ENCODE assay signal across 9 cellular contexts in the genomic region with DNA sequence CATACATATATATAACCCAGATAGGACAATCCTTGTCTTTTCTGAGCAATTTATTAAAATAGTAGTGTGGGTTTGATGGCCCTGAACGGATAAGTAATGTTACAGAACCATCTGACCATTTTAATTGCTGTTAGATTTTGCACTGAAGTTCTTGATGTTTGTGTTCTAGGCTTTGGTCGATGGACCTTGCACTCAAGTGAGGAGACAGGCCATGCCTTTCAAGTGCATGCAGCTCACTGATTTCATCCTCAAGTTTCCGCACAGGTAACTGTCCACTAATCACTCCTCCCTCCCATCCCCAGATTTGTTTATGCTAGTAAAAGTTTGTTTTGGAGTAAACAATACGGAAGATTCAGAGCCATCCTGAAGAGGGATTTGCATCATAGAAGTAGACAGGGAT. TPM values are rescaled to one million over a fixed set of nuclear protein-coding genes. Genes with fewer than 3 reads are reported as not detected.
DNase-seq lines count a peak whose midpoint lies in the region; ATAC-seq, FAIRE-seq and TF ChIP-seq lines count a peak whose summit lies in the region.
"Had no signal": no experiment of that assay in that cellular context is flagged by ENCODE, and none has a peak within 500 bp of the region (broad histone marks: within the 10 kb centered on the region; RNA-seq: fewer than 3 reads in every experiment).

No MANE protein-coding gene starts in this region.

- peaks cover 32% of the 10 kb centered on the region for H3K79me2 ChIP-seq in keratinocyte (ENCODE audit: control insufficient read depth, insufficient read depth, low read length)

- CTCF ChIA-PET in activated naive CD4-positive, alpha-beta T cell treated with anti-CD3 and anti-CD28 coated beads, Interleukin-2, amount 10 ng/mL, durations not matched to agents 7 days and 5 days (lab: Charles Lee), result interaction anchor here (1.0 kb wide), 1 partner anchor 149 kb away, joined by 4 read pairs; a partner anchor contains a TSS

- H2AFZ ChIP-seq in keratinocyte (ENCODE audit: control insufficient read depth, low read length), result no peak overlapping the region

- peak overlapping the region; percentile 99 for H3K9ac ChIP-seq in keratinocyte (ENCODE audit: control insufficient read depth, extremely low read depth, insufficient read depth, low read length)

- TF ChIP-seq CTCF in keratinocyte (optimal IDR thresholded peaks at IDR 0.05 in 1 of 3, IDR thresholded peaks at IDR 0.05 in 1 of 3, conservative IDR thresholded peaks at IDR 0.05 in 1 of 3; ENCODE audit: extremely low read depth in 1 of 3, insufficient read depth in 2 of 3, low read length in 3 of 3), result no peak
- no peak for TF ChIP-seq CTCF in tibial artery (IDR thresholded peaks at IDR 0.05)

- H3K4me1 ChIP-seq in keratinocyte (ENCODE audit: control insufficient read depth, extremely low read depth, insufficient read depth, low read length) (peaks cover 14% of the 10 kb centered on the region), tibial artery (peaks cover 0 to 35% (median 27%) of the 10 kb centered on the region in 4 donors)

- H3K4me3 Mint-ChIP-seq in activated naive CD4-positive, alpha-beta T cell treated with anti-CD3 and anti-CD28 coated beads, Interleukin-2, amount 10 ng/mL, durations not matched to agents 7 days and 5 days, result peak overlapping the region; percentile 81
- peak overlapping the region; percentile 99 for H3K4me3 Mint-ChIP-seq in activated naive CD8-positive, alpha-beta T cell

- H3K36me3 Mint-ChIP-seq in activated naive CD4-positive, alpha-beta T cell treated with anti-CD3 and anti-CD28 coated beads, Interleukin-2, amount 10 ng/mL, durations not matched to agents 7 days and 5 days, result peaks cover 44% of the 10 kb centered on the region
- peaks cover 21% of the 10 kb centered on the region for H3K36me3 Mint-ChIP-seq in activated naive CD8-positive, alpha-beta T cell

- H3K27ac Mint-ChIP-seq in activated naive CD4-positive, alpha-beta T cell treated with anti-CD3 and anti-CD28 coated beads, Interleukin-2, amount 10 ng/mL, durations not matched to agents 7 days and 5 days, result peak overlapping the region; percentile 94
- H3K27ac Mint-ChIP-seq in activated naive CD8-positive, alpha-beta T cell, result peak overlapping the region; percentile 99

- no peaks in the 10 kb centered on the region for H3K9me3 Mint-ChIP-seq in activated naive CD4-positive, alpha-beta T cell treated with anti-CD3 and anti-CD28 coated beads, Interleukin-2, amount 10 ng/mL, durations not matched to agents 7 days and 5 days
- no peaks in the 10 kb centered on the region for H3K9me3 Mint-ChIP-seq in activated naive CD8-positive, alpha-beta T cell (ENCODE audit: low read depth)

- H3K4me1 Mint-ChIP-seq in activated naive CD4-positive, alpha-beta T cell treated with anti-CD3 and anti-CD28 coated beads, Interleukin-2, amount 10 ng/mL, durations not matched to agents 7 days and 5 days, result peaks cover 71% of the 10 kb centered on the region
- H3K4me1 Mint-ChIP-seq in activated naive CD8-positive, alpha-beta T cell (ENCODE audit: low read depth), result peaks cover 55% of the 10 kb centered on the region

- H3K4me3 ChIP-seq in keratinocyte (ENCODE audit: control insufficient read depth in 2 of 3, extremely low read depth in 1 of 3, insufficient read depth in 2 of 3, low read depth in 1 of 3, low read length in 3 of 3), result peak overlapping the region; percentile 59 to 95 (median 92)
- H3K4me3 ChIP-seq in tibial artery, result peak overlapping the region; percentile 79 to 88

- H3K27me3 ChIP-seq in keratinocyte (ENCODE audit: control insufficient read depth, extremely low read depth, insufficient read depth, low read length) (no peaks in the 10 kb centered on the region), tibial artery (no peaks in the 10 kb centered on the region)

- ATAC-seq in GM21360 (IDR thresholded peaks at IDR 0.05; ENCODE audit: unreplicated experiment) (no peak), HG02759 (IDR thresholded peaks at IDR 0.05; ENCODE audit: unreplicated experiment) (no peak)

- no peaks in the 10 kb centered on the region for H3K9me1 ChIP-seq in keratinocyte (ENCODE audit: control insufficient read depth, extremely low read depth, insufficient read depth, low read length)

- H3K27ac ChIP-seq in keratinocyte (ENCODE audit: control insufficient read depth, insufficient read depth, low read length) (peak overlapping the region; percentile 95), tibial artery (peak overlapping the region in 1 of 2 donors; percentile 88)

- H3K27me3 Mint-ChIP-seq in activated naive CD4-positive, alpha-beta T cell treated with anti-CD3 and anti-CD28 coated beads, Interleukin-2, amount 10 ng/mL, durations not matched to agents 7 days and 5 days, result no peaks in the 10 kb centered on the region
- no peaks in the 10 kb centered on the region for H3K27me3 Mint-ChIP-seq in activated naive CD8-positive, alpha-beta T cell

- H3K36me3 ChIP-seq in keratinocyte (ENCODE audit: control insufficient read depth in 2 of 2, extremely low read depth in 1 of 2, insufficient read depth in 2 of 2, low read length in 2 of 2) (peaks cover 26 to 30% of the 10 kb centered on the region in 2 experiments), tibial artery (peaks cover 50 to 54% (median 51%) of the 10 kb centered on the region in 3 donors)

- no peak for DNase-seq in activated naive CD4-positive, alpha-beta T cell treated with anti-CD3 and anti-CD28 coated beads, Interleukin-2, amount 10 ng/mL, durations not matched to agents 7 days and 5 days
- no peak for DNase-seq in activated naive CD4-positive, alpha-beta T cell treated with anti-CD3 and anti-CD28 coated beads, Interleukin-2, amount 50 U/mL, for 16 hours
- no peak for DNase-seq in keratinocyte (ENCODE audit: low read depth, low spot score)
- DNase-seq in tibial artery, result no peak
- no peak for DNase-seq in NCI-H510A (lab: John Stamatoyannopoulos, UW)
- DNase-seq: NCI-H1930 had no signal

- FAIRE-seq in keratinocyte (lab: Jason Lieb, UNC), result no peak

- peaks cover 16% of the 10 kb centered on the region for H4K20me1 ChIP-seq in keratinocyte (ENCODE audit: control insufficient read depth, extremely low read depth, insufficient read depth, low read length)

- dilution Hi-C loops in keratinocyte (cut with MboI; ENCODE audit: extremely low pct_ligation_motif_present, low sequenced_read_pairs), result no loop called here

- intact Hi-C loops in tibial artery (cut with DNase I; ENCODE audit: low total_unique reads), result loop anchor here (2.0 to 5.0 kb wide), 3 partner anchors 18 to 146 kb away; a partner anchor contains a TSS

- H3K9me3 ChIP-seq in keratinocyte (ENCODE audit: control insufficient read depth, low read depth, low read length) (no peaks in the 10 kb centered on the region), tibial artery (no peaks in the 10 kb centered on the region)

- peak overlapping the region; percentile 94 for H3K4me2 ChIP-seq in keratinocyte (ENCODE audit: control insufficient read depth, extremely low read depth, insufficient read depth, low read depth, low read length)

RNA-seq across cellular contexts. Expression of a gene that starts 1.3 kb away (rescaled TPM):
- 473 to 787 TPM (median 585 TPM) in 3 replicates for polyA plus RNA-seq in keratinocyte
- 2,042 TPM for polyA plus RNA-seq in keratinocyte (2011; ENCODE audit: low read depth)
- 510 and 664 TPM in 2 replicates for polyA plus RNA-seq in keratinocyte (2011; cell fraction: cytosol; rRNA removed)
- 120 and 162 TPM in 2 replicates for polyA plus RNA-seq in keratinocyte (2011; cell fraction: nucleus; rRNA removed)
- polyA plus RNA-seq in keratinocyte (2012; ENCODE audit: low replicate concordance), result 1,249 and 1,671 TPM in 2 replicates
- polyA minus RNA-seq in keratinocyte, result 273 to 445 TPM (median 282 TPM) in 3 replicates
- 409 TPM for polyA minus RNA-seq in keratinocyte (2011; cell fraction: cytosol; rRNA and poly(A)+ RNA removed)
- polyA minus RNA-seq in keratinocyte (2011; cell fraction: nucleus; rRNA and poly(A)+ RNA removed), result 58.1 and 117 TPM in 2 replicates

RNA-seq across cellular contexts. Expression of a gene that starts 18.4 kb away (rescaled TPM):
- 2.3 to 3.4 TPM (median 3.1 TPM) in 3 replicates for polyA plus RNA-seq in keratinocyte
- polyA plus RNA-seq in keratinocyte (2011; ENCODE audit: low read depth), result 0.82 TPM
- polyA plus RNA-seq in keratinocyte (2011; cell fraction: cytosol; rRNA removed), result 1.5 and 2.2 TPM in 2 replicates
- 4.3 and 4.4 TPM in 2 replicates for polyA plus RNA-seq in keratinocyte (2011; cell fraction: nucleus; rRNA removed)
- polyA plus RNA-seq in keratinocyte (2012; ENCODE audit: low replicate concordance), result 1.8 and 2.7 TPM in 2 replicates
- 3.1 to 7.5 TPM (median 5.4 TPM) in 3 replicates for polyA minus RNA-seq in keratinocyte
- 4.6 TPM for polyA minus RNA-seq in keratinocyte (2011; cell fraction: cytosol; rRNA and poly(A)+ RNA removed)
- polyA minus RNA-seq in keratinocyte (2011; cell fraction: nucleus; rRNA and poly(A)+ RNA removed), result 3.5 and 9.1 TPM in 2 replicates

RNA-seq across cellular contexts. Expression of a gene that starts 47.4 kb away (rescaled TPM):
- polyA plus RNA-seq in keratinocyte, result 0.33 to 0.35 TPM (median 0.35 TPM) in 3 replicates
- 0.26 TPM for polyA plus RNA-seq in keratinocyte (2011; ENCODE audit: low read depth)
- 0.16 and 0.34 TPM in 2 replicates for polyA plus RNA-seq in keratinocyte (2011; cell fraction: cytosol; rRNA removed)
- 0.45 and 0.59 TPM in 2 replicates for polyA plus RNA-seq in keratinocyte (2011; cell fraction: nucleus; rRNA removed)
- polyA plus RNA-seq in keratinocyte (2012; ENCODE audit: low replicate concordance), result 0.30 and 0.58 TPM in 2 replicates
- polyA minus RNA-seq in keratinocyte, result 0.19 to 0.30 TPM in 2 of 3 replicates, not detected in the other
- not detected for polyA minus RNA-seq in keratinocyte (2011; cell fraction: cytosol; rRNA and poly(A)+ RNA removed)
- 0.21 and 0.39 TPM in 2 replicates for polyA minus RNA-seq in keratinocyte (2011; cell fraction: nucleus; rRNA and poly(A)+ RNA removed)
